ENCODE assay signal across 8 cellular contexts in the genomic region with DNA sequence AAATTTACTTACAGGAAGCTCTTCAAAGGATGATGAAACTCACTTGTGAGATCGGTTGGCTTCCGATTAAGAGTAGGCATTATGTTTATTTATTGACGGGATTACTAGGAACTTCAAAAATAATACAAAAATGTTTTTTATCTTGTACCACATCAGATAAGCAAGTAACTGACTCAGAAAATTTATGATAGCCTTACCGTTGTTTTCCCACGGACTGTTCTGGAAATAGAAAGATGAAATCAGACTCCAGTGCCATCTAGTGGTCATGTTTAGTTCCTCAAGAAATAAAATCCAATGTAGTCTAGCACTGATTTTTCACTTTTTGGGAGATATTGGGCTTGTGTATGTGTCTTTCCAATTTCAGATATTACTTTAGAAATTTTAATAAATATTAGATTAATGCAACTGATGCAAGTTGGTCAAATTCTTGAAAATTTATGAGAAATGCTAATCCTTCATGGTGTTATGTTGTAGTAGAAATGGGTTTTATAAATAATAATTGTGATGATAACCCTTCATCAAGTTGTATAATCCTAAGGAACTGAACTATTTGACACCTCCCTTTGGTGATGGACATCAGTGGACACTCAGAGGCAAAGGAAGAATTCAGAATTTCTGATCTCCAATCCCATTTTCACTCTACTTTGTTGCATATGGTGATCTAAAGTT.
DNase-seq lines count a peak whose midpoint lies in the region; ATAC-seq and TF ChIP-seq lines count a peak whose summit lies in the region.

No MANE protein-coding gene starts in this region.

- no peaks in the 10 kb centered on the region for H3K36me3 ChIP-seq in Panc1 (ENCODE audit: control insufficient read depth, insufficient read depth, low read length)

- H3K4me3 ChIP-seq in Panc1 (ENCODE audit: low read depth in 2 of 2, low read length in 2 of 2) = peak overlapping the region; percentile 15 to 30; a peak in 3 of 4 replicates

- H3K4me1 Mint-ChIP-seq in HFFc6 (ENCODE audit: low read depth) = peaks cover 21% of the 10 kb centered on the region

- TF ChIP-seq CTCF in HFFc6 (IDR thresholded peaks at IDR 0.05) (peak; percentile 92), Panc1 (IDR thresholded peaks at IDR 0.05) (peak; percentile 80; the same call in 1 of the 2 replicates)

- H3K27ac ChIP-seq in Panc1 (ENCODE audit: low read length) = peak overlapping the region; percentile 48; the same call in 1 of the 2 replicates

- in situ Hi-C loops in Panc1 (cut with HindIII; ENCODE audit: low pct_unique_long_range_greater_than_20kb, low sequenced_read_pairs) = no loop called here

- no peaks in the 10 kb centered on the region for H3K9me3 ChIP-seq in Panc1 (ENCODE audit: control insufficient read depth, insufficient read depth, low read depth, low read length)

- DNase-seq in D341Med (ENCODE audit: low spot score) (peak; percentile 43), HFFc6 (peak; percentile 78), Panc1 (ENCODE audit: low read depth, low spot score) (peak; percentile 64), dedifferentiated amniotic fluid mesenchymal stem cell (ENCODE audit: extremely low spot score) (peak; percentile 77), medulla oblongata (ENCODE audit: extremely low spot score) (peak; percentile 87)

- CTCF ChIA-PET in Panc1 (lab: Charles Lee) = interaction anchor here (0.6 to 1.4 kb wide), 3 partner anchors 13 to 449 kb away, joined by 3 to 4 read pairs (median 3); no protein-coding TSS in a partner anchor

- intact Hi-C loops in Panc1 (cut with micrococcal nuclease; ENCODE audit: unreplicated experiment) = loop anchor here (2.0 to 10.0 kb wide), 2 partner anchors 144 to 450 kb away; no protein-coding TSS in a partner anchor

- H3K36me3 Mint-ChIP-seq in HFFc6 (ENCODE audit: low read depth) = peaks cover 4% of the 10 kb centered on the region; the same call in 1 of the 2 replicates

- peak overlapping the region; percentile 59 for H3K4me3 Mint-ChIP-seq in HFFc6

- no peaks in the 10 kb centered on the region for H3K9me3 Mint-ChIP-seq in HFFc6

- BruUV-seq in Panc1 (replicated peaks; lab: Mats Ljungman, UMichigan) = no TSS peak

- H3K4me1 ChIP-seq in Panc1 (ENCODE audit: control insufficient read depth, insufficient read depth, low read length) = no peaks in the 10 kb centered on the region

- no peak for ATAC-seq in Panc1
- ATAC-seq in GM19324 (IDR thresholded peaks at IDR 0.05; ENCODE audit: low FRiP score, unreplicated experiment) = no peak
- ATAC-seq in HG03354 (IDR thresholded peaks at IDR 0.05; ENCODE audit: poor library complexity, severe bottlenecking, unreplicated experiment) = no peak
- ATAC-seq in HG03469 (IDR thresholded peaks at IDR 0.05; ENCODE audit: unreplicated experiment) = no peak

- POLR2A ChIA-PET in Panc1 (lab: Charles Lee) = no interaction called here

- peaks cover 1% of the 10 kb centered on the region; the same call in 1 of the 2 replicates for H3K27me3 Mint-ChIP-seq in HFFc6 (ENCODE audit: insufficient read depth)

- H3K27me3 ChIP-seq in Panc1 (ENCODE audit: control insufficient read depth, insufficient read depth, low read length) = no peaks in the 10 kb centered on the region

- H3K27ac Mint-ChIP-seq in HFFc6 = no peak overlapping the region
